Comparison of ENCODE assay signal across 10 cellular contexts in genomic region chr12:111692575-111693210, GRCh38. TPM values are rescaled to one million over a fixed set of nuclear protein-coding genes. Genes with fewer than 3 reads are reported as not detected.
A peak's percentile ranks its signal among the peaks of the same experiment; 100 is the strongest.
DNase-seq lines count a peak whose midpoint lies in the region; ATAC-seq and TF ChIP-seq lines count a peak whose summit lies in the region.
"Had no signal": no experiment of that assay in that cellular context is flagged by ENCODE, and none has a peak within 500 bp of the region (broad histone marks: within the 10 kb centered on the region; RNA-seq: fewer than 3 reads in every experiment).

No MANE protein-coding gene starts in this region.

- no peak overlapping the region for H3K4me3 Mint-ChIP-seq in natural killer cell treated with Interleukin-12 subunit alpha and Interleukin-12 subunit beta and Interleukin-15 and Interleukin-18, amount 100 ng/mL, for 72 hours
- H3K4me3 Mint-ChIP-seq: activated CD4-positive, alpha-beta memory T cell treated with anti-CD3 and anti-CD28 coated beads for 36 hours had no signal

- CTCF ChIA-PET in Panc1 (lab: Charles Lee), result interaction anchor here (0.7 to 1.1 kb wide), 2 partner anchors 113 to 120 kb away, joined by 3 to 9 read pairs; no protein-coding TSS in a partner anchor

- H3K9me3 Mint-ChIP-seq in natural killer cell treated with Interleukin-12 subunit alpha and Interleukin-12 subunit beta and Interleukin-15 and Interleukin-18, amount 100 ng/mL, for 72 hours, result no peaks in the 10 kb centered on the region
- H3K9me3 Mint-ChIP-seq: activated CD4-positive, alpha-beta memory T cell treated with anti-CD3 and anti-CD28 coated beads for 36 hours had no signal

- H3K9me3 ChIP-seq in Panc1 (ENCODE audit: control insufficient read depth, insufficient read depth, low read depth, low read length) (no peaks in the 10 kb centered on the region), right cardiac atrium (ENCODE audit: control insufficient read depth, low read length) (no peaks in the 10 kb centered on the region)

- no peaks in the 10 kb centered on the region; the same call in 1 of the 2 replicates for H3K36me3 ChIP-seq in Panc1 (ENCODE audit: control insufficient read depth, insufficient read depth, low read length)

- 87% methylated on average over 15 of the region's 15 CpGs for WGBS in right cardiac atrium

- peak; percentile 80 for ATAC-seq in Panc1
- no peak for ATAC-seq in HG02973 (IDR thresholded peaks at IDR 0.05; ENCODE audit: unreplicated experiment)
- ATAC-seq in natural killer cell treated with Interleukin-12 subunit alpha and Interleukin-12 subunit beta and Interleukin-15 and Interleukin-18, amount 100 ng/mL, for 72 hours, result no peak
- ATAC-seq in right cardiac atrium, result no peak

- no peak overlapping the region for H3K27ac Mint-ChIP-seq in natural killer cell treated with Interleukin-12 subunit alpha and Interleukin-12 subunit beta and Interleukin-15 and Interleukin-18, amount 100 ng/mL, for 72 hours
- H3K27ac Mint-ChIP-seq: activated CD4-positive, alpha-beta memory T cell treated with anti-CD3 and anti-CD28 coated beads for 36 hours had no signal

- H3K36me3 Mint-ChIP-seq in natural killer cell treated with Interleukin-12 subunit alpha and Interleukin-12 subunit beta and Interleukin-15 and Interleukin-18, amount 100 ng/mL, for 72 hours, result peaks cover 6% of the 10 kb centered on the region

- H3K27me3 Mint-ChIP-seq in natural killer cell treated with Interleukin-12 subunit alpha and Interleukin-12 subunit beta and Interleukin-15 and Interleukin-18, amount 100 ng/mL, for 72 hours, result no peaks in the 10 kb centered on the region
- H3K27me3 Mint-ChIP-seq: activated CD4-positive, alpha-beta memory T cell treated with anti-CD3 and anti-CD28 coated beads for 36 hours had no signal

- H3K4me1 ChIP-seq in Panc1 (ENCODE audit: control insufficient read depth, insufficient read depth, low read length), result no peaks in the 10 kb centered on the region
- no peaks in the 10 kb centered on the region for H3K4me1 ChIP-seq in right cardiac atrium (ENCODE audit: control insufficient read depth, insufficient read depth, low read length)

- H3K4me3 ChIP-seq in GM12864 (ENCODE audit: low read depth, low read length) (no peak overlapping the region), Panc1 (ENCODE audit: low read depth in 2 of 2, low read length in 2 of 2) (no peak overlapping the region), right cardiac atrium (ENCODE audit: low read length) (no peak overlapping the region)

- H3K27me3 ChIP-seq in Panc1 (ENCODE audit: control insufficient read depth, insufficient read depth, low read length) (no peaks in the 10 kb centered on the region), right cardiac atrium (ENCODE audit: control insufficient read depth, insufficient read depth) (no peaks in the 10 kb centered on the region)

- no peak for TF ChIP-seq POLR2A in erythroblast (IDR thresholded peaks at IDR 0.05; ENCODE audit: low read length)

- H3K4me1 Mint-ChIP-seq in natural killer cell treated with Interleukin-12 subunit alpha and Interleukin-12 subunit beta and Interleukin-15 and Interleukin-18, amount 100 ng/mL, for 72 hours (ENCODE audit: low read depth in 2 of 2), result peaks cover 0 to 4% of the 10 kb centered on the region in 2 donors

- DNase-seq in AG08396 (ENCODE audit: low spot score) (peak; percentile 47), GM12864 (ENCODE audit: low read depth) (no peak), Panc1 (ENCODE audit: low read depth, low spot score) (no peak), erythroblast (lab: John Stamatoyannopoulos, UW) (peak; percentile 21 to 34), cerebellum (ENCODE audit: low spot score) (no peak), right cardiac atrium (no peak)
- no peak for DNase-seq in natural killer cell treated with Interleukin-12 subunit alpha and Interleukin-12 subunit beta and Interleukin-15 and Interleukin-18, amount 100 ng/mL, for 72 hours (ENCODE audit: low spot score)
- DNase-seq: activated CD4-positive, alpha-beta memory T cell treated with anti-CD3 and anti-CD28 coated beads for 36 hours; stimulated activated naive CD4-positive, alpha-beta T cell treated with Interleukin-2 at 50 U/mL for 16 hours had no signal

- POLR2A ChIA-PET in Panc1 (lab: Charles Lee), result no interaction called here

- no TSS peak for BruUV-seq in Panc1 (replicated peaks; lab: Mats Ljungman, UMichigan)

- intact Hi-C loops in Panc1 (cut with micrococcal nuclease; ENCODE audit: unreplicated experiment), result no loop called here
- intact Hi-C loops in right cardiac atrium (cut with DNase I), result no loop called here

- H3K27ac ChIP-seq in Panc1 (ENCODE audit: low read length) (no peak overlapping the region), right cardiac atrium (ENCODE audit: low read length) (no peak overlapping the region)

- in situ Hi-C loops in Panc1 (cut with HindIII; ENCODE audit: low pct_unique_long_range_greater_than_20kb, low sequenced_read_pairs), result loop anchor here (25.0 kb wide), 1 partner anchor 105 kb away; the partner anchor contains the start of gene ATXN2

- TF ChIP-seq CTCF in GM12864 (IDR thresholded peaks at IDR 0.05; ENCODE audit: low read depth, low read length, missing control alignments), result peak; percentile 26
- peak; percentile 63; the same call in 1 of the 2 replicates for TF ChIP-seq CTCF in Panc1 (IDR thresholded peaks at IDR 0.05)

RNA-seq across cellular contexts. Expression of gene ACAD10, which starts 6.8 kb away (rescaled TPM):
- total RNA-seq in Panc1 (2021; ENCODE audit: unreplicated experiment), result 30.8 TPM
- polyA plus RNA-seq in Panc1 (2012; ENCODE audit: insufficient read length), result 17.4 TPM
- total RNA-seq in cerebellum, result 35.7 TPM
- 10 to 100 TPM; 28.4 to 40.8 TPM for total RNA-seq in natural killer cell treated with Interleukin-12 subunit alpha and Interleukin-12 subunit beta and Interleukin-15 and Interleukin-18, amount 100 ng/mL, for 72 hours
- 10 to 100 TPM; 17.4 to 30.0 (median 22.2) TPM for total RNA-seq in right cardiac atrium
- polyA plus RNA-seq in right cardiac atrium, result 20.0 TPM

RNA-seq across cellular contexts. Expression of gene BRAP, which starts 6.9 kb away (rescaled TPM):
- total RNA-seq in Panc1 (2021; ENCODE audit: unreplicated experiment), result 19.6 TPM
- 15.7 TPM for polyA plus RNA-seq in Panc1 (2012; ENCODE audit: insufficient read length)
- total RNA-seq in cerebellum, result 18.8 TPM
- total RNA-seq in natural killer cell treated with Interleukin-12 subunit alpha and Interleukin-12 subunit beta and Interleukin-15 and Interleukin-18, amount 100 ng/mL, for 72 hours, result 10 to 100 TPM; 20.6 to 22.3 TPM
- total RNA-seq in right cardiac atrium, result 10 to 100 TPM; 12.3 to 14.7 (median 13.0) TPM
- 5.8 TPM for polyA plus RNA-seq in right cardiac atrium

Comparison
In these comparisons a context has a peak if more than half of its experiments do, and no peak if none do; other contexts are left out.
1. DNase-seq: peak in AG08396 (single experiment) and erythroblast (2 of 2); none in GM12864 (single experiment), Panc1 (single experiment), cerebellum (single experiment), natural killer cell treated with Interleukin-12 subunit alpha and Interleukin-12 subunit beta and Interleukin-15 and Interleukin-18, amount 100 ng/mL, for 72 hours (single experiment) and right cardiac atrium (0 of 3).